In genomic region chr11:130840683-130841082, GRCh38 we compare ENCODE assay signal across 17 cellular contexts.
"Had no signal": no experiment of that assay in that cellular context is flagged by ENCODE, and none has a peak within 500 bp of the region (broad histone marks: within the 10 kb centered on the region; RNA-seq: fewer than 3 reads in every experiment).

No MANE protein-coding gene starts in this region.

- H3K4me3 Mint-ChIP-seq: activated naive CD8-positive, alpha-beta T cell treated with anti-CD3 and anti-CD28 coated beads for 36 hours; natural killer cell treated with Interleukin-12 subunit alpha and Interleukin-12 subunit beta and Interleukin-15 and Interleukin-18, amount 100 ng/mL, for 72 hours had no signal

- H3K9me3 ChIP-seq: mucosa of descending colon, thyroid gland, vagina had no signal

- H3K4me1 ChIP-seq: vagina had no signal

- H3K36me3 ChIP-seq: esophagus muscularis mucosa, stomach, thyroid gland, vagina had no signal

- H3K4me3 ChIP-seq: esophagus muscularis mucosa, lung, mucosa of descending colon, stomach, thyroid gland, vagina had no signal

- H3K36me3 Mint-ChIP-seq: activated naive CD8-positive, alpha-beta T cell treated with anti-CD3 and anti-CD28 coated beads for 36 hours had no signal

- H3K27me3 ChIP-seq: esophagus muscularis mucosa, stomach, thyroid gland, vagina had no signal

- DNase-seq: activated CD4-positive, alpha-beta T cell treated with anti-CD3 and anti-CD28 coated beads for 1 hour; activated CD4-positive, alpha-beta T cell treated with anti-CD3 and anti-CD28 coated beads, Interleukin-2, amount 50 U/mL, for 48 hours; activated gamma-delta T cell treated with Interleukin-2 at 50 U/mL for 16 hours; activated naive CD8-positive, alpha-beta T cell treated with anti-CD3 and anti-CD28 coated beads for 36 hours; activated T-cell treated with anti-CD3 and anti-CD28 coated beads, Interleukin-2, amount 50 U/mL, for 48 hours; anterior cingulate cortex; hypothalamus; mucosa of descending colon; stimulated activated CD4-positive, alpha-beta T cell treated with anti-CD3 and anti-CD28 coated beads, Interleukin-15, amount 100 ng/mL, for 24 hours; stimulated activated CD4-positive, alpha-beta T cell treated with anti-CD3 and anti-CD28 coated beads, Interleukin-4, amount 100 ng/mL, for 4 hours; stomach; T-helper 9 cell; thyroid gland had no signal

- H3K27ac ChIP-seq: esophagus muscularis mucosa, thyroid gland, vagina had no signal

- H3K4me1 Mint-ChIP-seq: activated naive CD8-positive, alpha-beta T cell treated with anti-CD3 and anti-CD28 coated beads for 36 hours had no signal

- H3K27ac Mint-ChIP-seq: activated naive CD8-positive, alpha-beta T cell treated with anti-CD3 and anti-CD28 coated beads for 36 hours; natural killer cell treated with Interleukin-12 subunit alpha and Interleukin-12 subunit beta and Interleukin-15 and Interleukin-18, amount 100 ng/mL, for 72 hours had no signal
